In the genomic region with DNA sequence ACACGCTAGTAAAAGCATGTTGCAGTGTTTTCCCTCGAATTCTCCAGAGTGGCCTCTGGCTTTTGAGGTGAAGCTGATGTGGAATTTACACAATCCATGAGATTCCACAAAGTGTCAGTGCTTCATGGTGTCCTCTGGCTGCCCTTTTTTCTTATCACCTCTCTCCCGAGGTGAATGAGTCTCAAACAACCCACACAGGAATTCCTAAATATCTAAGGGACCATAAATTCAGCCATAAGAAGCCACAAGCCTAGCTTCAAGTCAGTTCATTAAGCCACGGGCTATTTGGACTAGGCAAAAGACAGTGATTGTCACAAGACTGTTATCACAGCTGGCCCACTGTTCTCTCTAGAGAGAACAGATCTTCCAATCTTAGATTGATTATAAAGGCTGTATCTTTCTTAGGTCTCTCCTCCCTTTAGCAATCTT, we compare ENCODE assay signal across 12 cellular contexts. TPM values are rescaled to one million over a fixed set of nuclear protein-coding genes. Genes with fewer than 3 reads are reported as not detected.
A peak's percentile ranks its signal among the peaks of the same experiment; 100 is the strongest.
DNase-seq lines count a peak whose midpoint lies in the region; TF ChIP-seq lines count a peak whose summit lies in the region.
"Had no signal": no experiment of that assay in that cellular context is flagged by ENCODE, and none has a peak within 500 bp of the region (broad histone marks: within the 10 kb centered on the region; RNA-seq: fewer than 3 reads in every experiment).

No MANE protein-coding gene starts in this region.

- no peak overlapping the region for H2BK12ac ChIP-seq in neuronal stem cell (ENCODE audit: low read length)

- no peak overlapping the region for H3K27ac ChIP-seq in neuronal stem cell (replicated peaks; ENCODE audit: low read length)
- H3K27ac ChIP-seq in PC-9 = no peak overlapping the region
- H3K27ac ChIP-seq in vagina = no peak overlapping the region

- H3K4ac ChIP-seq in neuronal stem cell (ENCODE audit: low read length) = no peak overlapping the region

- DNase-seq in Caco-2 = peak; percentile 76 to 87
- DNase-seq in choroid plexus epithelial cell (ENCODE audit: low read depth) = peak; percentile 56
- DNase-seq in neuronal stem cell (ENCODE audit: low spot score) = no peak
- DNase-seq in PC-9 = no peak
- DNase-seq in vagina (ENCODE audit: extremely low spot score in 2 of 2) = no peak
- no peak for DNase-seq in OCI-M2 (lab: John Stamatoyannopoulos, UW; ENCODE audit: unreplicated experiment)
- no peak for DNase-seq in hypothalamus (lab: John Stamatoyannopoulos, UW)
- DNase-seq: activated CD8-positive, alpha-beta memory T cell treated with anti-CD3 and anti-CD28 coated beads for 24 hours; NCI-H2081 treated with DMSO at 0.1 percent for 48 hours; stimulated activated CD4-positive, alpha-beta T cell treated with anti-CD3 and anti-CD28 coated beads, Interleukin-2, amount 100 ng/mL, for 24 hours had no signal

- peak overlapping the region; percentile 59 for H3K4me3 Mint-ChIP-seq in Caco-2 (ENCODE audit: unreplicated experiment)
- peak overlapping the region in 3 of 4 donors; percentile 13 to 71 (median 43) for H3K4me3 Mint-ChIP-seq in IgD-negative memory B cell

- H3K4me2 ChIP-seq in neuronal stem cell (ENCODE audit: insufficient read depth, low read length, poor library complexity, severe bottlenecking) = no peak overlapping the region
- no peak overlapping the region for H3K4me2 ChIP-seq in PC-9

- H3K79me1 ChIP-seq in neuronal stem cell (ENCODE audit: low read depth, low read length) = no peaks in the 10 kb centered on the region

- no peak overlapping the region for H3K18ac ChIP-seq in neuronal stem cell (ENCODE audit: low read length)

- no peak overlapping the region for H2BK15ac ChIP-seq in neuronal stem cell (ENCODE audit: low read length)

- no peaks in the 10 kb centered on the region for H3K27me3 ChIP-seq in Caco-2 (replicated peaks; ENCODE audit: control insufficient read depth, insufficient read depth, low read length)
- H3K27me3 ChIP-seq in neuronal stem cell (ENCODE audit: control insufficient read depth in 3 of 3, insufficient read depth in 3 of 3, low read depth in 1 of 3, low read length in 3 of 3) = no peaks in the 10 kb centered on the region
- no peaks in the 10 kb centered on the region for H3K27me3 ChIP-seq in PC-9 (ENCODE audit: insufficient read depth, low read depth)
- H3K27me3 ChIP-seq in vagina = no peaks in the 10 kb centered on the region

- H3K36me3 Mint-ChIP-seq in Caco-2 (ENCODE audit: insufficient read depth, unreplicated experiment) (peaks cover 7% of the 10 kb centered on the region), IgD-negative memory B cell (no peaks in the 10 kb centered on the region)
- H3K36me3 Mint-ChIP-seq: brain had no signal

- H2AFZ ChIP-seq in neuronal stem cell (ENCODE audit: low read length) (peak overlapping the region; percentile 2), PC-9 (no peak overlapping the region)

- H4K91ac ChIP-seq in neuronal stem cell (ENCODE audit: low read depth, low read length, poor library complexity) = no peak overlapping the region

- peak overlapping the region; percentile 93 for H3K27ac Mint-ChIP-seq in Caco-2 (ENCODE audit: unreplicated experiment)
- peak overlapping the region in 2 of 3 donors; percentile 19 to 87 for H3K27ac Mint-ChIP-seq in IgD-negative memory B cell

- no peak overlapping the region for H3K14ac ChIP-seq in neuronal stem cell (ENCODE audit: low read length)

- no peak for TF ChIP-seq POLR2A in vagina (IDR thresholded peaks at IDR 0.05)

- WGBS in neuronal stem cell (ENCODE audit: extremely low coverage in 2 of 2, insufficient read length in 2 of 2, insufficient replicate concordance in 1 of 2), 2 donors = no CpG with 5 or more reads among the region's 4 CpGs

- CTCF ChIA-PET in Caco-2 (lab: Charles Lee) (interaction anchor here (1.0 kb wide), 1 partner anchor 46 kb away, joined by 3 read pairs; no protein-coding TSS in a partner anchor), PC-9 (lab: Charles Lee) (no interaction called here)

- H3K9me3 ChIP-seq in Caco-2 = no peaks in the 10 kb centered on the region
- H3K9me3 ChIP-seq in neuronal stem cell (replicated peaks in 1 of 2; ENCODE audit: control insufficient read depth in 2 of 2, insufficient read depth in 1 of 2, low read depth in 1 of 2, low read length in 2 of 2) = no peaks in the 10 kb centered on the region
- H3K9me3 ChIP-seq in PC-9 (ENCODE audit: insufficient read depth, low read depth) = no peaks in the 10 kb centered on the region
- H3K9me3 ChIP-seq in vagina = no peaks in the 10 kb centered on the region

- H3K4me1 Mint-ChIP-seq in Caco-2 (ENCODE audit: low read depth, unreplicated experiment) (peaks cover 46% of the 10 kb centered on the region), IgD-negative memory B cell (peaks cover 61 to 63% (median 63%) of the 10 kb centered on the region in 3 donors)

- no peak overlapping the region for H2BK120ac ChIP-seq in neuronal stem cell (ENCODE audit: low read depth, low read length)

- H3K4me3 ChIP-seq in Caco-2 (ENCODE audit: low read depth, low read length) (no peak overlapping the region), choroid plexus epithelial cell (ENCODE audit: low read depth, low read length) (no peak overlapping the region), neuronal stem cell (ENCODE audit: low read length in 2 of 2) (no peak overlapping the region), PC-9 (no peak overlapping the region), vagina (no peak overlapping the region)

- H3K4me1 ChIP-seq in Caco-2 = peaks cover 72% of the 10 kb centered on the region
- H3K4me1 ChIP-seq in neuronal stem cell (ENCODE audit: control insufficient read depth in 2 of 2, insufficient read depth in 1 of 2, low read depth in 1 of 2, low read length in 2 of 2) = peaks cover 4 to 5% of the 10 kb centered on the region in 2 donors
- H3K4me1 ChIP-seq in PC-9 (replicated peaks; ENCODE audit: insufficient read depth) = peaks cover 24% of the 10 kb centered on the region
- peaks cover 15% of the 10 kb centered on the region for H3K4me1 ChIP-seq in vagina

- POLR2A ChIA-PET in Caco-2 (lab: Charles Lee) (interaction anchor here (0.5 kb wide), 1 partner anchor 38 kb away, joined by 3 read pairs; no protein-coding TSS in a partner anchor), PC-9 (lab: Charles Lee; ENCODE audit: unreplicated experiment) (interaction anchor here (0.7 kb wide), 1 partner anchor 50 kb away, joined by 3 read pairs; no protein-coding TSS in a partner anchor)

- TF ChIP-seq CTCF in Caco-2 (IDR thresholded peaks at IDR 0.05; ENCODE audit: insufficient read depth in 1 of 2, low read depth in 1 of 2, low read length in 1 of 2, severe bottlenecking in 1 of 2, unreplicated experiment in 1 of 2) = no peak
- TF ChIP-seq CTCF in choroid plexus epithelial cell (conservative IDR thresholded peaks at IDR 0.05; ENCODE audit: low read depth, low read length) = no peak
- no peak for TF ChIP-seq CTCF in PC-9 (conservative IDR thresholded peaks at IDR 0.05)
- no peak for TF ChIP-seq CTCF in vagina (IDR thresholded peaks at IDR 0.05)

- intact Hi-C loops in Caco-2 (cut with micrococcal nuclease; ENCODE audit: unreplicated experiment) = loop anchor here (1.0 kb wide), 5 partner anchors 33 to 126 kb away; no protein-coding TSS in a partner anchor
- intact Hi-C loops in PC-9 (cut with micrococcal nuclease; ENCODE audit: unreplicated experiment) = loop anchor here (10.0 kb wide), 1 partner anchor 115 kb away; the partner anchor contains the start of gene NAB1
- intact Hi-C loops in vagina (cut with DNase I) = loop anchor here (10.0 kb wide), 1 partner anchor 115 kb away; the partner anchor contains the start of gene NAB1

- no peak overlapping the region for H3K23ac ChIP-seq in neuronal stem cell (ENCODE audit: low read depth, low read length, poor library complexity)

- no peaks in the 10 kb centered on the region for H3K79me2 ChIP-seq in PC-9 (ENCODE audit: low read depth)

- H3K9ac ChIP-seq in neuronal stem cell (ENCODE audit: low read depth, low read length, poor library complexity) = no peak overlapping the region

- H4K20me1 ChIP-seq in PC-9 (ENCODE audit: insufficient read depth) = no peaks in the 10 kb centered on the region

- H3K27me3 Mint-ChIP-seq in Caco-2 (ENCODE audit: insufficient read depth, unreplicated experiment) (no peaks in the 10 kb centered on the region), IgD-negative memory B cell (no peaks in the 10 kb centered on the region)

- no peak overlapping the region for H4K8ac ChIP-seq in neuronal stem cell (ENCODE audit: low read depth, low read length)

- BruUV-seq in Caco-2 (replicated peaks; lab: Mats Ljungman, UMichigan) (no TSS peak), PC-9 (replicated peaks; lab: Mats Ljungman, UMichigan) (no TSS peak)

- no peaks in the 10 kb centered on the region for H3K9me3 Mint-ChIP-seq in Caco-2 (ENCODE audit: unreplicated experiment)
- no peaks in the 10 kb centered on the region for H3K9me3 Mint-ChIP-seq in IgD-negative memory B cell

- no peaks in the 10 kb centered on the region for H3K9me2 ChIP-seq in PC-9 (ENCODE audit: insufficient read depth)

- no peak overlapping the region for H2BK5ac ChIP-seq in neuronal stem cell (ENCODE audit: low read length)

- H3F3A ChIP-seq in PC-9 (ENCODE audit: insufficient read depth, low read depth) = no peaks in the 10 kb centered on the region

- no peak overlapping the region for H2AK5ac ChIP-seq in neuronal stem cell (ENCODE audit: low read depth, low read length)

- no peaks in the 10 kb centered on the region for H3K36me3 ChIP-seq in Caco-2 (ENCODE audit: control insufficient read depth, insufficient read depth, low read length)
- H3K36me3 ChIP-seq in neuronal stem cell (replicated peaks in 1 of 2; ENCODE audit: control insufficient read depth in 2 of 2, insufficient read depth in 2 of 2, low read length in 2 of 2) = no peaks in the 10 kb centered on the region
- H3K36me3 ChIP-seq in PC-9 (ENCODE audit: low read depth) = no peaks in the 10 kb centered on the region
- no peaks in the 10 kb centered on the region for H3K36me3 ChIP-seq in vagina

RNA-seq across cellular contexts. Expression of gene NEMP2, which starts 4.3 kb away (rescaled TPM):
- total RNA-seq in Caco-2 (2022) (19.1 and 20.2 TPM in 2 replicates), PC-9 (2021) (8.3 and 9.7 TPM in 2 replicates), vagina (2.2 TPM)
- 5.5 TPM for polyA plus RNA-seq in IgD-negative memory B cell
- polyA plus RNA-seq in neuronal stem cell (2013, experiment 1 of 2) = 1.6 TPM
- polyA plus RNA-seq in neuronal stem cell (2013, experiment 2 of 2) = 1.9 TPM

Comparison
In these comparisons a context has a peak if more than half of its experiments do, and no peak if none do; other contexts are left out.
1. DNase-seq: peak in Caco-2 (2 of 2) and choroid plexus epithelial cell (single experiment); none in neuronal stem cell (single experiment), PC-9 (0 of 2), vagina (0 of 2), OCI-M2 (single experiment) and hypothalamus (0 of 51).